In genomic region chr12:24177889-24178288, GRCh38 we compare ENCODE assay signal across 11 cellular contexts.
DNase-seq lines count a peak whose midpoint lies in the region; ATAC-seq lines count a peak whose summit lies in the region.
"Had no signal": no experiment of that assay in that cellular context is flagged by ENCODE, and none has a peak within 500 bp of the region (broad histone marks: within the 10 kb centered on the region; RNA-seq: fewer than 3 reads in every experiment).

No MANE protein-coding gene starts in this region.

- no peak for DNase-seq in activated CD4-positive, alpha-beta T cell treated with anti-CD3 and anti-CD28 coated beads for 4 hours
- DNase-seq in D341Med (ENCODE audit: low spot score) = no peak
- no peak for DNase-seq in stimulated activated naive CD4-positive, alpha-beta T cell treated with Interleukin-2 at 50 U/mL for 16 hours (lab: John Stamatoyannopoulos, UW)
- DNase-seq in H4 (ENCODE audit: low spot score) = no peak
- DNase-seq: activated CD8-positive, alpha-beta memory T cell treated with anti-CD3 and anti-CD28 coated beads, Interleukin-2, amount 50 U/mL, for 4 hours; effector memory CD8-positive, alpha-beta T cell; midbrain had no signal

- ATAC-seq in GM18502 (IDR thresholded peaks at IDR 0.05; ENCODE audit: poor library complexity, unreplicated experiment) (peak; percentile 91), GM19455 (IDR thresholded peaks at IDR 0.05; ENCODE audit: unreplicated experiment) (peak; percentile 70), HG02885 (IDR thresholded peaks at IDR 0.05; ENCODE audit: poor library complexity, unreplicated experiment) (peak; percentile 82), HG03558 (IDR thresholded peaks at IDR 0.05; ENCODE audit: extremely low read depth, unreplicated experiment) (peak; percentile 86)
- ATAC-seq: effector memory CD8-positive, alpha-beta T cell had no signal
